14 cellular contexts compared by ENCODE assay signal in the genomic region with DNA sequence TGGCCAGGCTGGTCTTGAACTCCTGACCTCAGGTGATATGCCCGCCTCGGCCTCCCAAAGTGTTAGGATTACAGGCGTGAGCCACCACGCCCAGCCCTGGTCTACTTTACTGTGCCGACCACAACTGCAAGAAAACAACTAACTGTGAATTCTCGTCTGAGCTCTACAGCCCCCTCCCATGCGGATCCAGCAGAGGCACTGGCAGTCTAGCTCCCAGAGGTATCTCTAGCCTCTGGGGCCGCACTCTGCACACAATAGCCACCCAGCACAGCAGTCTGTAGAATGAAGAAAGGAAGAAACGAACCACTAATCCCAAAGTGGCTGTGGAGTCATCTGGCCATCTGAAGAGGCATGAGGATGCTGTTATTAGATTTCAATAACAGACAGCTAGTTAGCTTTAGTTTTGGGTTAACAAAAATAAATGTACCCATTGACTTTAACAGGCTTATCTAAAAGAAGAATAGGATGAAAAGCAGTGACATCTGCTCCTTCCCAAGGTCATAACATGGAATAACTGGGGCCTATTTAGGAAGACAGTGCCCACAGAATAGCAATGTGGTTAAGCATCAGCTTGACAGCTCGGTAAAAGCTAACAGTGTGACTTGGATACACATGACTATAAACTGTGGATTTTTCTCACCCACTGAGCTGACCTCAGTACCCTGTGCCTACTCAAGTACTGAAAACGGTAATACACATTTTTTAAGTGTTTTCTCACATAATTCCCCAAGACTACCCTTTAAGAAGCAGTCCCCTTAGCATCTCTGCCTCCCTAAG.
DNase-seq lines count a peak whose midpoint lies in the region; ATAC-seq and TF ChIP-seq lines count a peak whose summit lies in the region.
"Had no signal": no experiment of that assay in that cellular context is flagged by ENCODE, and none has a peak within 500 bp of the region (broad histone marks: within the 10 kb centered on the region; RNA-seq: fewer than 3 reads in every experiment).

No MANE protein-coding gene starts in this region.

- DNase-seq in Daoy (ENCODE audit: low read depth) (peak; percentile 48), SK-MEL-5 (ENCODE audit: low read depth, low spot score) (peak; percentile 33), skeletal muscle cell (ENCODE audit: low read depth) (peak; percentile 67), germinal center (ENCODE audit: low spot score) (no peak), NCI-H2029 treated with DMSO at 0.1 percent for 48 hours (lab: John Stamatoyannopoulos, UW) (no peak), GOT3 (lab: John Stamatoyannopoulos, UW) (no peak), caudate nucleus (lab: John Stamatoyannopoulos, UW) (no peak)
- DNase-seq: activated CD4-positive, alpha-beta T cell treated with anti-CD3 and anti-CD28 coated beads, Interleukin-2, amount 50 U/mL, for 4 hours; COR-L47; effector CD8-positive, alpha-beta T cell; NCI-H1092 treated with DMSO at 0.1 percent for 48 hours; NCI-H774; T-helper 1 cell had no signal

- no peaks in the 10 kb centered on the region for H3K27me3 ChIP-seq in gastroesophageal sphincter

- no peaks in the 10 kb centered on the region for H3K9me3 ChIP-seq in gastroesophageal sphincter

- peaks cover 0 to 66% (median 32%) of the 10 kb centered on the region in 3 donors for H3K4me1 ChIP-seq in gastroesophageal sphincter

- 65 to 78% methylated on average over 4 to 9 of the region's 11 CpGs for WGBS in gastroesophageal sphincter (ENCODE audit: low coverage in 1 of 2), 2 donors

- H3K4me3 ChIP-seq in gastroesophageal sphincter (no peak overlapping the region), skeletal muscle cell (ENCODE audit: low read depth, low read length) (no peak overlapping the region)

- TF ChIP-seq POLR2A in gastroesophageal sphincter (IDR thresholded peaks at IDR 0.05), result no peak

- no peak for TF ChIP-seq EP300 in gastroesophageal sphincter (IDR thresholded peaks at IDR 0.05)

- ATAC-seq in gastroesophageal sphincter, result no peak

- no peaks in the 10 kb centered on the region for H3K36me3 ChIP-seq in gastroesophageal sphincter

- in situ Hi-C loops in SK-MEL-5 (cut with HindIII; ENCODE audit: low pct_unique_long_range_greater_than_20kb, low sequenced_read_pairs), result no loop called here

- peak overlapping the region in 3 of 4 donors; percentile 71 to 74 (median 71) for H3K27ac ChIP-seq in gastroesophageal sphincter
- H3K27ac ChIP-seq in caudate nucleus (ENCODE audit: low read depth, low read length), result no peak overlapping the region

- no peak for TF ChIP-seq CTCF in gastroesophageal sphincter (IDR thresholded peaks at IDR 0.05)

Comparison
In these comparisons a context has a peak if more than half of its experiments do, and no peak if none do; other contexts are left out.
1. DNase-seq: peak in Daoy (single experiment), SK-MEL-5 (single experiment) and skeletal muscle cell (single experiment); none in germinal center (single experiment), NCI-H2029 treated with DMSO at 0.1 percent for 48 hours (single experiment), GOT3 (single experiment) and caudate nucleus (0 of 61).